10 cellular contexts compared by ENCODE assay signal in genomic region chr13:42038661-42039456, GRCh38. TPM values are rescaled to one million over a fixed set of nuclear protein-coding genes. Genes with fewer than 3 reads are reported as not detected.
A peak's percentile ranks its signal among the peaks of the same experiment; 100 is the strongest.
DNase-seq lines count a peak whose midpoint lies in the region; ATAC-seq and TF ChIP-seq lines count a peak whose summit lies in the region.
"Had no signal": no experiment of that assay in that cellular context is flagged by ENCODE, and none has a peak within 500 bp of the region (broad histone marks: within the 10 kb centered on the region; RNA-seq: fewer than 3 reads in every experiment).

No MANE protein-coding gene starts in this region.

- TF ChIP-seq CTCF in Calu3 (IDR thresholded peaks at IDR 0.05; ENCODE audit: unreplicated experiment) (no peak), PC-3 (conservative IDR thresholded peaks at IDR 0.05; ENCODE audit: low read depth, low read length) (no peak), prostate gland (IDR thresholded peaks at IDR 0.05) (no peak)

- peak overlapping the region; percentile 86 for H3K4me3 Mint-ChIP-seq in Calu3 (ENCODE audit: low read depth, unreplicated experiment)

- peaks cover 30% of the 10 kb centered on the region for H3K79me2 ChIP-seq in PC-3 (ENCODE audit: low read length)

- CTCF ChIA-PET in Calu3 (lab: Charles Lee), result no interaction called here
- CTCF ChIA-PET in PC-3 (lab: Charles Lee), result no interaction called here

- no peaks in the 10 kb centered on the region for H3K9me2 ChIP-seq in PC-3 (replicated peaks; ENCODE audit: low read length)

- no peaks in the 10 kb centered on the region for H3K9me3 Mint-ChIP-seq in Calu3 (ENCODE audit: low read depth, unreplicated experiment)

- H3K36me3 ChIP-seq in PC-3 (ENCODE audit: low read depth, low read length) (no peaks in the 10 kb centered on the region), prostate gland (no peaks in the 10 kb centered on the region)

- H3K27ac Mint-ChIP-seq in Calu3 (ENCODE audit: unreplicated experiment), result peak overlapping the region; percentile 62

- H3K27me3 Mint-ChIP-seq in Calu3 (ENCODE audit: unreplicated experiment), result no peaks in the 10 kb centered on the region

- H3K27me3 ChIP-seq in PC-3 (ENCODE audit: low read length) (no peaks in the 10 kb centered on the region), prostate gland (replicated peaks; ENCODE audit: insufficient read depth) (no peaks in the 10 kb centered on the region)

- H3K4me2 ChIP-seq in PC-3 (ENCODE audit: low read length), result peak overlapping the region; percentile 91

- no peak for DNase-seq in Calu3
- DNase-seq in PC-3, result no peak
- DNase-seq in epithelial cell of prostate (ENCODE audit: low read depth, low spot score), result no peak
- no peak for DNase-seq in prostate gland (ENCODE audit: low spot score)
- DNase-seq in globus pallidus (ENCODE audit: low spot score), result no peak
- DNase-seq in germinal center (ENCODE audit: low spot score), result no peak
- DNase-seq in NCI-H524 (lab: John Stamatoyannopoulos, UW), result no peak
- DNase-seq in DMS153 (lab: John Stamatoyannopoulos, UW), result no peak
- DNase-seq: amniotic stem cell, H7 had no signal

- no peaks in the 10 kb centered on the region for H3K9me3 ChIP-seq in PC-3 (ENCODE audit: low read length)
- no peaks in the 10 kb centered on the region for H3K9me3 ChIP-seq in prostate gland

- TF ChIP-seq POLR2A in prostate gland (IDR thresholded peaks at IDR 0.05), result no peak

- peaks cover 9% of the 10 kb centered on the region for H3K4me1 Mint-ChIP-seq in Calu3 (ENCODE audit: low read depth, unreplicated experiment)

- no peaks in the 10 kb centered on the region for H4K20me1 ChIP-seq in PC-3 (ENCODE audit: low read length)

- H3K4me1 ChIP-seq in PC-3 (ENCODE audit: insufficient read depth, low read length), result peaks cover 22% of the 10 kb centered on the region
- H3K4me1 ChIP-seq in prostate gland (replicated peaks), result peaks cover 3% of the 10 kb centered on the region

- POLR2A ChIA-PET in PC-3 (lab: Charles Lee; ENCODE audit: unreplicated experiment), result no interaction called here

- H2AFZ ChIP-seq in PC-3 (ENCODE audit: low read length), result no peak overlapping the region

- no peaks in the 10 kb centered on the region for H3F3A ChIP-seq in PC-3 (ENCODE audit: low read length, unreplicated experiment)

- intact Hi-C loops in Calu3 (cut with micrococcal nuclease; ENCODE audit: unreplicated experiment), result no loop called here
- intact Hi-C loops in PC-3 (cut with micrococcal nuclease), result no loop called here
- intact Hi-C loops in prostate gland (cut with DNase I), result no loop called here

- H3K36me3 Mint-ChIP-seq in Calu3 (ENCODE audit: insufficient read depth, unreplicated experiment), result peaks cover 42% of the 10 kb centered on the region

- H3K4me3 ChIP-seq in PC-3 (ENCODE audit: low read length), result peak overlapping the region; percentile 77
- no peak overlapping the region for H3K4me3 ChIP-seq in prostate gland

- H3K27ac ChIP-seq in PC-3 (ENCODE audit: low read length), result no peak overlapping the region
- peak overlapping the region; percentile 91 for H3K27ac ChIP-seq in epithelial cell of prostate
- H3K27ac ChIP-seq in prostate gland, result peak overlapping the region; percentile 96 to 97

- 90% methylated on average over 19 of the region's 19 CpGs for WGBS in prostate gland

- no peak overlapping the region for H3K9ac ChIP-seq in PC-3 (ENCODE audit: low read length)

- no peak for ATAC-seq in PC-3

- BruUV-seq in Calu3 (replicated peaks; lab: Mats Ljungman, UMichigan) (no TSS peak), PC-3 (replicated peaks; lab: Mats Ljungman, UMichigan) (no TSS peak)

RNA-seq across cellular contexts. Expression of gene DGKH, which starts 9.6 kb away (rescaled TPM):
- 18.9 and 19.1 TPM in 2 replicates for total RNA-seq in Calu3 (2022)
- 4.5 and 5.9 TPM in 2 replicates for total RNA-seq in PC-3 (2014; rRNA removed)
- total RNA-seq in prostate gland, result 1 to 10 TPM; 4.6 to 8.9 TPM
